In the genomic region with DNA sequence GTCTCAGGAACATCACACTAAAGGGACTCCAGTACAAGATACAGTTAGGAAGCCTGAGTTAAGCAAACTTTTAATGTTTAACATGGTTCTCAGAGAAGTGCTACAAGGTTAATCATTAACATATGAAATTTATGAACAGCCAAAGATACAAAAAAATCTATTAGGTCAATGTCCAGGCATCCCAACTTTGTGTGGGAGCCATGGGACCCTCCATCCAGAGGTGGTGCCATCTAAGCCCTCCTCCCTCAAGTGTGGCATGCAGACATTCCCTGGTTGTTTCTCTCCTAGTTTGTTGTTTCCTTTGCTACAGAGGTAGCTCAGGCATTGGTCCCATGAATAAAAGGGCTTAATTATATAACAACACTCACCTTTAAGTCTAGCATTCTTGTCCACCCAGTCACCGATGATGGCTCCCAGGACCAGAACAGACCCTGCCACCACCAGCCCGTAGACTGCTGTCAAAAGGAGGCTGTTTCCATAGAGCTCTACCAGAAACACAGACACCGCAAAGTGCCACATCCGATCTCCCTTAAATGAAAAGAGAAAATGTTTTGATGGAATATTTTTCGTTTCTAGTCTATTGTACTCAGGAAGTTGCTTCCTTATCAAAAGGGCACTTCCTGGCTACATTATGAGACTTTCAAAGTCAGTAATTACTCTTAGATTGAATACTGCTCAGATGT, we compare ENCODE assay signal across 12 cellular contexts. TPM values are rescaled to one million over a fixed set of nuclear protein-coding genes. Genes with fewer than 3 reads are reported as not detected.
A peak's percentile ranks its signal among the peaks of the same experiment; 100 is the strongest.
DNase-seq lines count a peak whose midpoint lies in the region; ATAC-seq, FAIRE-seq and TF ChIP-seq lines count a peak whose summit lies in the region.
"Had no signal": no experiment of that assay in that cellular context is flagged by ENCODE, and none has a peak within 500 bp of the region (broad histone marks: within the 10 kb centered on the region; RNA-seq: fewer than 3 reads in every experiment).

No MANE protein-coding gene starts in this region.

- H3K36me3 ChIP-seq in hepatocyte (replicated peaks; ENCODE audit: insufficient read depth, low read depth) (no peaks in the 10 kb centered on the region), osteoblast (ENCODE audit: insufficient read depth, low read length) (no peaks in the 10 kb centered on the region), PC-9 (ENCODE audit: low read depth) (no peaks in the 10 kb centered on the region)
- H3K36me3 ChIP-seq: HAP-1 had no signal

- H3K4me2 ChIP-seq in A549 (peak overlapping the region; percentile 94), hepatocyte (peak overlapping the region; percentile 47), osteoblast (ENCODE audit: insufficient read depth, low read length) (no peak overlapping the region), PC-9 (no peak overlapping the region)

- H2AFZ ChIP-seq in hepatocyte (no peak overlapping the region), osteoblast (ENCODE audit: low read length) (no peak overlapping the region), PC-9 (no peak overlapping the region)

- no peaks in the 10 kb centered on the region; the same call in 1 of the 2 replicates for H3F3A ChIP-seq in PC-9 (ENCODE audit: insufficient read depth, low read depth)

- H4K20me1 ChIP-seq in hepatocyte (ENCODE audit: insufficient read depth, poor library complexity, severe bottlenecking) = no peaks in the 10 kb centered on the region
- H4K20me1 ChIP-seq in osteoblast (ENCODE audit: insufficient read depth, low read length) = no peaks in the 10 kb centered on the region
- H4K20me1 ChIP-seq in PC-9 (ENCODE audit: insufficient read depth) = no peaks in the 10 kb centered on the region

- FAIRE-seq in A549 (lab: Jason Lieb, UNC) = peak; percentile 85
- FAIRE-seq in RCC 7860 (lab: Jason Lieb, UNC) = peak; percentile 8

- H3K79me2 ChIP-seq in hepatocyte (peaks cover 61% of the 10 kb centered on the region), osteoblast (ENCODE audit: insufficient read depth, low read length) (no peaks in the 10 kb centered on the region), PC-9 (ENCODE audit: low read depth) (no peaks in the 10 kb centered on the region)

- no peaks in the 10 kb centered on the region for H3K9me2 ChIP-seq in hepatocyte (replicated peaks; ENCODE audit: insufficient read depth)
- H3K9me2 ChIP-seq in PC-9 (ENCODE audit: insufficient read depth) = no peaks in the 10 kb centered on the region

- peak overlapping the region; percentile 54 to 78 for H3K27ac ChIP-seq in A549
- peak overlapping the region; percentile 36 for H3K27ac ChIP-seq in hepatocyte
- no peak overlapping the region for H3K27ac ChIP-seq in osteoblast (ENCODE audit: low read depth, low read length)
- no peak overlapping the region for H3K27ac ChIP-seq in PC-9

- intact Hi-C loops in PC-9 (cut with micrococcal nuclease; ENCODE audit: unreplicated experiment) = loop anchor here (10.0 kb wide), 1 partner anchor 90 kb away; no protein-coding TSS in a partner anchor

- no peak for TF ChIP-seq POLR2A in A549 (IDR thresholded peaks at IDR 0.05; ENCODE audit: low read length)

- H3K4me3 ChIP-seq in A549 = no peak overlapping the region
- H3K4me3 ChIP-seq in hepatocyte = no peak overlapping the region
- no peak overlapping the region for H3K4me3 ChIP-seq in osteoblast (ENCODE audit: insufficient read depth, low read length)
- no peak overlapping the region for H3K4me3 ChIP-seq in PC-9
- H3K4me3 ChIP-seq: HAP-1 had no signal

- H3K4me1 ChIP-seq in A549 (peaks cover 66% of the 10 kb centered on the region), hepatocyte (ENCODE audit: insufficient read depth) (peaks cover 32% of the 10 kb centered on the region), osteoblast (ENCODE audit: insufficient read depth, low read length) (peaks cover 10% of the 10 kb centered on the region), PC-9 (replicated peaks; ENCODE audit: insufficient read depth) (peaks cover 6% of the 10 kb centered on the region; the same call in 1 of the 2 replicates)

- no peak for TF ChIP-seq EP300 in A549 (IDR thresholded peaks at IDR 0.05)

- WGBS in A549 (ENCODE audit: missing lambda C conversion rate) = 30% methylated on average over 5 of the region's 5 CpGs
- 78% methylated on average over 5 of the region's 5 CpGs for WGBS in hepatocyte (ENCODE audit: low lambda C conversion rate, missing lambda C conversion rate)

- peak in 1 of 2 experiments; percentile 33 for DNase-seq in A549 (ENCODE audit: low read depth in 1 of 2, low spot score in 1 of 2)
- DNase-seq in RCC 7860 (ENCODE audit: low spot score) = peak; percentile 37
- DNase-seq in hepatocyte (ENCODE audit: low spot score) = peak; percentile 14
- peak; percentile 47 for DNase-seq in osteoblast (ENCODE audit: insufficient read length, low spot score, missing footprints)
- DNase-seq in PC-9 = no peak
- no peak for DNase-seq in DMS 273 treated with DMSO at 0.1 percent for 48 hours (lab: John Stamatoyannopoulos, UW)
- DNase-seq in omental fat pad (ENCODE audit: low spot score) = no peak
- DNase-seq: activated T-cell treated with anti-CD3 and anti-CD28 coated beads, Interleukin-2, amount 50 U/mL, for 1 hour; NCI-H1930; NCI-H82 had no signal

- POLR2A ChIA-PET in A549 (lab: Yijun Ruan, JAX) (no interaction called here), PC-9 (lab: Charles Lee; ENCODE audit: unreplicated experiment) (no interaction called here)

- H3K9me3 ChIP-seq in A549 (no peaks in the 10 kb centered on the region), hepatocyte (ENCODE audit: low read depth) (no peaks in the 10 kb centered on the region), osteoblast (ENCODE audit: low read depth, low read length) (no peaks in the 10 kb centered on the region), PC-9 (ENCODE audit: insufficient read depth, low read depth) (no peaks in the 10 kb centered on the region)
- H3K9me3 ChIP-seq: HAP-1 had no signal

- BruUV-seq in PC-9 (replicated peaks; lab: Mats Ljungman, UMichigan) = no TSS peak

- CTCF ChIA-PET in A549 (lab: Yijun Ruan, JAX) (no interaction called here), PC-9 (lab: Charles Lee) (no interaction called here)

- TF ChIP-seq CTCF in A549 (IDR thresholded peaks at IDR 0.05) (no peak), hepatocyte (IDR thresholded peaks at IDR 0.05; ENCODE audit: poor library complexity) (no peak), osteoblast (IDR thresholded peaks at IDR 0.05; ENCODE audit: extremely low read depth, low read depth, low read length) (no peak), PC-9 (conservative IDR thresholded peaks at IDR 0.05) (no peak), omental fat pad (IDR thresholded peaks at IDR 0.05) (no peak)

- ATAC-seq in A549 = peak; percentile 43 to 69; a peak in 3 of 6 replicates
- ATAC-seq in HG03095 (IDR thresholded peaks at IDR 0.05; ENCODE audit: unreplicated experiment) = no peak
- ATAC-seq in omental fat pad (ENCODE audit: low FRiP score) = no peak

- H3K27me3 ChIP-seq in hepatocyte (no peaks in the 10 kb centered on the region), osteoblast (ENCODE audit: insufficient read depth, low read length) (peaks cover 34% of the 10 kb centered on the region), PC-9 (ENCODE audit: insufficient read depth, low read depth) (no peaks in the 10 kb centered on the region)

- TF ChIP-seq RAD21 in A549 (conservative IDR thresholded peaks at IDR 0.05 in 1 of 2, IDR thresholded peaks at IDR 0.05 in 1 of 2) = no peak

TF ChIP-seq in A549, 52 proteins besides CTCF, POLR2A, EP300 and RAD21:
- TF ChIP-seq RFX5 (IDR thresholded peaks at IDR 0.05) = no peak
- TF ChIP-seq, protein P1, sequence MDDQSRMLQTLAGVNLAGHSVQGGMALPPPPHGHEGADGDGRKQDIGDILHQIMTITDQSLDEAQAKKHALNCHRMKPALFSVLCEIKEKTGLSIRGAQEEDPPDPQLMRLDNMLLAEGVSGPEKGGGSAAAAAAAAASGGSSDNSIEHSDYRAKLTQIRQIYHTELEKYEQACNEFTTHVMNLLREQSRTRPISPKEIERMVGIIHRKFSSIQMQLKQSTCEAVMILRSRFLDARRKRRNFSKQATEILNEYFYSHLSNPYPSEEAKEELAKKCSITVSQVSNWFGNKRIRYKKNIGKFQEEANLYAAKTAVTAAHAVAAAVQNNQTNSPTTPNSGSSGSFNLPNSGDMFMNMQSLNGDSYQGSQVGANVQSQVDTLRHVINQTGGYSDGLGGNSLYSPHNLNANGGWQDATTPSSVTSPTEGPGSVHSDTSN (IDR thresholded peaks at IDR 0.05) = no peak
- TF ChIP-seq JUN (IDR thresholded peaks at IDR 0.05) = no peak
- TF ChIP-seq, protein P2, sequence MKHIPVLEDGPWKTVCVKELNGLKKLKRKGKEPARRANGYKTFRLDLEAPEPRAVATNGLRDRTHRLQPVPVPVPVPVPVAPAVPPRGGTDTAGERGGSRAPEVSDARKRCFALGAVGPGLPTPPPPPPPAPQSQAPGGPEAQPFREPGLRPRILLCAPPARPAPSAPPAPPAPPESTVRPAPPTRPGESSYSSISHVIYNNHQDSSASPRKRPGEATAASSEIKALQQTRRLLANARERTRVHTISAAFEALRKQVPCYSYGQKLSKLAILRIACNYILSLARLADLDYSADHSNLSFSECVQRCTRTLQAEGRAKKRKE (CRISPR knock-in tag; IDR thresholded peaks at IDR 0.05; ENCODE audit: low read depth) = no peak
- TF ChIP-seq MYC (IDR thresholded peaks at IDR 0.05; ENCODE audit: borderline replicate concordance, low read length) = no peak
- no peak for TF ChIP-seq ZSCAN20 (CRISPR knock-in tag; IDR thresholded peaks at IDR 0.05)

RNA-seq across cellular contexts. Expression of a gene that starts 5.7 kb away (rescaled TPM):
- polyA plus RNA-seq in A549 (2011; rRNA removed) = 12.3 and 25.0 TPM in 2 replicates
- 2.7 and 3.7 TPM in 2 replicates for polyA plus RNA-seq in A549 (2012; cell fraction: cytosol; rRNA removed)
- 0.97 and 1.7 TPM in 2 replicates for polyA plus RNA-seq in A549 (2012; cell fraction: nucleus; rRNA removed)
- 6.8 to 9.2 TPM (median 8.2 TPM) in 3 replicates for polyA plus RNA-seq in A549 (2017; fragmentation: RNase III; extraction: RNeasy Plus Mini Kit Qiagen cat#74134 plus additional on column Dnase treatment)
- polyA minus RNA-seq in A549 (2011; rRNA and poly(A)+ RNA removed) = 17.9 and 22.3 TPM in 2 replicates
- total RNA-seq in hepatocyte = 225 and 261 TPM in 2 replicates
- 153 and 186 TPM in 2 replicates for polyA plus RNA-seq in hepatocyte
- 10.9 and 13.6 TPM in 2 replicates for total RNA-seq in osteoblast
- total RNA-seq in PC-9 (2021) = 8.0 and 8.2 TPM in 2 replicates
- 100 to 1,000 TPM in 3 of 4 donors, 10 to 100 TPM in 1; 34.8 to 227 (median 108) TPM for total RNA-seq in omental fat pad

Comparison
In these comparisons a context has a peak if more than half of its experiments do, and no peak if none do; other contexts are left out.
1. ATAC-seq: peak in A549 (2 of 2); none in HG03095 (single experiment) and omental fat pad (single experiment).
2. DNase-seq: peak in RCC 7860 (single experiment), hepatocyte (single experiment) and osteoblast (single experiment); none in PC-9 (0 of 2), DMS 273 treated with DMSO at 0.1 percent for 48 hours (single experiment) and omental fat pad (single experiment).
3. H3K27ac ChIP-seq: peak in A549 (2 of 2) and hepatocyte (single experiment); none in osteoblast (single experiment) and PC-9 (single experiment).
4. H3K4me2 ChIP-seq: peak in A549 (single experiment) and hepatocyte (single experiment); none in osteoblast (single experiment) and PC-9 (single experiment).